In the genomic region with DNA sequence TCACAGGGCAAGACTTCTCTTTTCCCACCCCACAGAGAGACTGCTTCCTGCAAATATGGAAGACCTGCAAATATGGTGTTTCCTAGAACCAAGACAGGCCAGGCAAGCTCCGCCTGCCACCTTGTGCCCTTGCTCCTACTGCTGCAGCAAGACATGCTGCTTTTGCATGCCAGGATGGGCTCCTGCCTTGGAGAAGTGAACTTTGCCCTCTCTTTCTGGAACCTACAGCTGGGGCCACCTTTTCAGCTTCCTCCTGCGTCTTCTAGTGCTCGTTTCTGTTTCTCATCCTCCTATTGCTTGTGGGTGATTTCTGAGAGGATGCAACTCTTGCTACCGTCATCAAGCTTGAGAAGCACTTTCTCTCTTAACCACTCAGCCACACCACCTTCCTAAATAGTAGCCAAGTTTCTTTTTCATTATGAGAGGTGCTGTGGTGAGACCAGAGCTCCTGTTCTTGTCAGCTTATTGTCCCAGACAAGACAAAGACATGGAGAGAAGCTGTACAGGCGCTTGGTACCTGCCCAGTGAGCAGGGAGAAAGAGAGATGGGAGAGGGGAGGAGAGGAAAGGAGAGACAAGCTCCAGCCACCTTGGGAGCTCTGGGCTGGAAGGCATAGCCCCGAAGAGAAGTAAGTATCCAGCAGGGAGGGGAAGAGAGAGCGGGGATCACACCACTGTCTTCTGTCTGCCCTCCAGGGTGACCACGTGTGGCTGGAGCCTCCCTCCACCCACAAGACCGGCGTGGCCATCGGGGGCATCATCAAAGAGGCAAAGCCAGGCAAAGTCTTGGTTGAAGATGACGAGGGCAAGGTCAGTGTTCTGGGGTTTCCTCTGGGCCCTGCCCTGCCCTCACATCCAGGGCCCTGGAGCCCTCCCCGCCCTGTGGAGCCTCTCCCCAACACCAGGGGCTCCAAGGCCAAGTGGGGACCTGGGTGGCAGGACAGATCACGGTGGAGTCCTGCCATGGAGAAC, we compare ENCODE assay signal across 1 cellular context.
TF ChIP-seq lines count a peak whose summit lies in the region.

No MANE protein-coding gene starts in this region.

TF ChIP-seq in GM12878, 131 proteins besides CTCF, POLR2A, EP300 and RAD21 (continued from another document):
- TF ChIP-seq SIX5 (IDR thresholded peaks at IDR 0.05; ENCODE audit: low read depth, low read length, severe bottlenecking) (no peak), SP1 (IDR thresholded peaks at IDR 0.05; ENCODE audit: low read depth, low read length) (peak; percentile 74), HCFC1 (IDR thresholded peaks at IDR 0.05; ENCODE audit: low read length) (no peak), CREB1 (IDR thresholded peaks at IDR 0.05; ENCODE audit: low read depth) (peak; percentile 87), SRF (IDR thresholded peaks at IDR 0.05; ENCODE audit: low read depth in 2 of 2, low read length in 2 of 2) (peak in 1 of 2 experiments; percentile 55; a peak in 1 of 4 replicates), IRF4 (IDR thresholded peaks at IDR 0.05; ENCODE audit: low read depth, low read length) (peak; percentile 76), HDAC6 (IDR thresholded peaks at IDR 0.05; ENCODE audit: unreplicated experiment) (no peak), ASH2L (IDR thresholded peaks at IDR 0.05; ENCODE audit: borderline replicate concordance, low read depth) (peak; percentile 66; the same call in 1 of the 2 replicates), GATAD2B (conservative IDR thresholded peaks at IDR 0.05; ENCODE audit: low read depth) (0 out of 2 replicates have a peak, but pooled peaks have one; percentile 33), SMC3 (IDR thresholded peaks at IDR 0.05; ENCODE audit: borderline replicate concordance, low read length) (peak; percentile 11; the same call in 1 of the 2 replicates), RELA (IDR thresholded peaks at IDR 0.05; ENCODE audit: borderline replicate concordance, partially characterized antibody) (peak; percentile 14), NFXL1 (IDR thresholded peaks at IDR 0.05; ENCODE audit: borderline replicate concordance) (no peak), RUNX3 (IDR thresholded peaks at IDR 0.05; ENCODE audit: low read length) (peak; percentile 97), TCF3 (IDR thresholded peaks at IDR 0.05; ENCODE audit: borderline replicate concordance, insufficient read depth, low read depth, low read length) (peak; percentile 96), RAD51 (IDR thresholded peaks at IDR 0.05) (no peak), MTA2 (IDR thresholded peaks at IDR 0.05; ENCODE audit: low read depth) (peak; percentile 94), SUZ12 (IDR thresholded peaks at IDR 0.05; ENCODE audit: unreplicated experiment) (no peak), PAX5 (IDR thresholded peaks at IDR 0.05; ENCODE audit: borderline replicate concordance, low read depth, low read length) (peak; percentile 94), SMAD5 (IDR thresholded peaks at IDR 0.05; ENCODE audit: low read depth) (no peak), MXI1 (IDR thresholded peaks at IDR 0.05; ENCODE audit: low read depth, low read length) (peak; percentile 48; the same call in 1 of the 2 replicates), NRF1 (conservative IDR thresholded peaks at IDR 0.05; ENCODE audit: low read depth, low read length) (no peak), NFYA (IDR thresholded peaks at IDR 0.05; ENCODE audit: borderline replicate concordance, low read depth, low read length) (no peak), EZH2 (IDR thresholded peaks at IDR 0.05; ENCODE audit: borderline replicate concordance, control insufficient read depth, low read depth, low read length) (no peak), POLR2AphosphoS2 (IDR thresholded peaks at IDR 0.05; ENCODE audit: low read depth, low read length) (no peak), CREM (IDR thresholded peaks at IDR 0.05; ENCODE audit: low read depth) (peak; percentile 85), SMARCA5 (IDR thresholded peaks at IDR 0.05) (no peak)
- TF ChIP-seq, protein P1, sequence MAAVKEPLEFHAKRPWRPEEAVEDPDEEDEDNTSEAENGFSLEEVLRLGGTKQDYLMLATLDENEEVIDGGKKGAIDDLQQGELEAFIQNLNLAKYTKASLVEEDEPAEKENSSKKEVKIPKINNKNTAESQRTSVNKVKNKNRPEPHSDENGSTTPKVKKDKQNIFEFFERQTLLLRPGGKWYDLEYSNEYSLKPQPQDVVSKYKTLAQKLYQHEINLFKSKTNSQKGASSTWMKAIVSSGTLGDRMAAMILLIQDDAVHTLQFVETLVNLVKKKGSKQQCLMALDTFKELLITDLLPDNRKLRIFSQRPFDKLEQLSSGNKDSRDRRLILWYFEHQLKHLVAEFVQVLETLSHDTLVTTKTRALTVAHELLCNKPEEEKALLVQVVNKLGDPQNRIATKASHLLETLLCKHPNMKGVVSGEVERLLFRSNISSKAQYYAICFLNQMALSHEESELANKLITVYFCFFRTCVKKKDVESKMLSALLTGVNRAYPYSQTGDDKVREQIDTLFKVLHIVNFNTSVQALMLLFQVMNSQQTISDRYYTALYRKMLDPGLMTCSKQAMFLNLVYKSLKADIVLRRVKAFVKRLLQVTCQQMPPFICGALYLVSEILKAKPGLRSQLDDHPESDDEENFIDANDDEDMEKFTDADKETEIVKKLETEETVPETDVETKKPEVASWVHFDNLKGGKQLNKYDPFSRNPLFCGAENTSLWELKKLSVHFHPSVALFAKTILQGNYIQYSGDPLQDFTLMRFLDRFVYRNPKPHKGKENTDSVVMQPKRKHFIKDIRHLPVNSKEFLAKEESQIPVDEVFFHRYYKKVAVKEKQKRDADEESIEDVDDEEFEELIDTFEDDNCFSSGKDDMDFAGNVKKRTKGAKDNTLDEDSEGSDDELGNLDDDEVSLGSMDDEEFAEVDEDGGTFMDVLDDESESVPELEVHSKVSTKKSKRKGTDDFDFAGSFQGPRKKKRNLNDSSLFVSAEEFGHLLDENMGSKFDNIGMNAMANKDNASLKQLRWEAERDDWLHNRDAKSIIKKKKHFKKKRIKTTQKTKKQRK (IDR thresholded peaks at IDR 0.05; ENCODE audit: low read depth, low read length): no peak
- TF ChIP-seq, protein P2, sequence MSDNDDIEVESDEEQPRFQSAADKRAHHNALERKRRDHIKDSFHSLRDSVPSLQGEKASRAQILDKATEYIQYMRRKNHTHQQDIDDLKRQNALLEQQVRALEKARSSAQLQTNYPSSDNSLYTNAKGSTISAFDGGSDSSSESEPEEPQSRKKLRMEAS (IDR thresholded peaks at IDR 0.05; ENCODE audit: low read depth, low read length): peak; percentile 18
- TF ChIP-seq, protein P3, sequence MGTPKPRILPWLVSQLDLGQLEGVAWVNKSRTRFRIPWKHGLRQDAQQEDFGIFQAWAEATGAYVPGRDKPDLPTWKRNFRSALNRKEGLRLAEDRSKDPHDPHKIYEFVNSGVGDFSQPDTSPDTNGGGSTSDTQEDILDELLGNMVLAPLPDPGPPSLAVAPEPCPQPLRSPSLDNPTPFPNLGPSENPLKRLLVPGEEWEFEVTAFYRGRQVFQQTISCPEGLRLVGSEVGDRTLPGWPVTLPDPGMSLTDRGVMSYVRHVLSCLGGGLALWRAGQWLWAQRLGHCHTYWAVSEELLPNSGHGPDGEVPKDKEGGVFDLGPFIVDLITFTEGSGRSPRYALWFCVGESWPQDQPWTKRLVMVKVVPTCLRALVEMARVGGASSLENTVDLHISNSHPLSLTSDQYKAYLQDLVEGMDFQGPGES (IDR thresholded peaks at IDR 0.05): no peak
- TF ChIP-seq, protein P4, sequence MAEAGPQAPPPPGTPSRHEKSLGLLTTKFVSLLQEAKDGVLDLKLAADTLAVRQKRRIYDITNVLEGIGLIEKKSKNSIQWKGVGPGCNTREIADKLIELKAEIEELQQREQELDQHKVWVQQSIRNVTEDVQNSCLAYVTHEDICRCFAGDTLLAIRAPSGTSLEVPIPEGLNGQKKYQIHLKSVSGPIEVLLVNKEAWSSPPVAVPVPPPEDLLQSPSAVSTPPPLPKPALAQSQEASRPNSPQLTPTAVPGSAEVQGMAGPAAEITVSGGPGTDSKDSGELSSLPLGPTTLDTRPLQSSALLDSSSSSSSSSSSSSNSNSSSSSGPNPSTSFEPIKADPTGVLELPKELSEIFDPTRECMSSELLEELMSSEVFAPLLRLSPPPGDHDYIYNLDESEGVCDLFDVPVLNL (IDR thresholded peaks at IDR 0.05; ENCODE audit: low read depth, low read length): no peak
- TF ChIP-seq, protein P5, sequence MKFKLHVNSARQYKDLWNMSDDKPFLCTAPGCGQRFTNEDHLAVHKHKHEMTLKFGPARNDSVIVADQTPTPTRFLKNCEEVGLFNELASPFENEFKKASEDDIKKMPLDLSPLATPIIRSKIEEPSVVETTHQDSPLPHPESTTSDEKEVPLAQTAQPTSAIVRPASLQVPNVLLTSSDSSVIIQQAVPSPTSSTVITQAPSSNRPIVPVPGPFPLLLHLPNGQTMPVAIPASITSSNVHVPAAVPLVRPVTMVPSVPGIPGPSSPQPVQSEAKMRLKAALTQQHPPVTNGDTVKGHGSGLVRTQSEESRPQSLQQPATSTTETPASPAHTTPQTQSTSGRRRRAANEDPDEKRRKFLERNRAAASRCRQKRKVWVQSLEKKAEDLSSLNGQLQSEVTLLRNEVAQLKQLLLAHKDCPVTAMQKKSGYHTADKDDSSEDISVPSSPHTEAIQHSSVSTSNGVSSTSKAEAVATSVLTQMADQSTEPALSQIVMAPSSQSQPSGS (IDR thresholded peaks at IDR 0.05; ENCODE audit: low read length): peak; percentile 85
- TF ChIP-seq, protein P6, sequence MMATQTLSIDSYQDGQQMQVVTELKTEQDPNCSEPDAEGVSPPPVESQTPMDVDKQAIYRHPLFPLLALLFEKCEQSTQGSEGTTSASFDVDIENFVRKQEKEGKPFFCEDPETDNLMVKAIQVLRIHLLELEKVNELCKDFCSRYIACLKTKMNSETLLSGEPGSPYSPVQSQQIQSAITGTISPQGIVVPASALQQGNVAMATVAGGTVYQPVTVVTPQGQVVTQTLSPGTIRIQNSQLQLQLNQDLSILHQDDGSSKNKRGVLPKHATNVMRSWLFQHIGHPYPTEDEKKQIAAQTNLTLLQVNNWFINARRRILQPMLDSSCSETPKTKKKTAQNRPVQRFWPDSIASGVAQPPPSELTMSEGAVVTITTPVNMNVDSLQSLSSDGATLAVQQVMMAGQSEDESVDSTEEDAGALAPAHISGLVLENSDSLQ (IDR thresholded peaks at IDR 0.05): peak; percentile 56; the same call in 1 of the 2 replicates
